Comparison of ENCODE assay signal across 19 cellular contexts in the genomic region with DNA sequence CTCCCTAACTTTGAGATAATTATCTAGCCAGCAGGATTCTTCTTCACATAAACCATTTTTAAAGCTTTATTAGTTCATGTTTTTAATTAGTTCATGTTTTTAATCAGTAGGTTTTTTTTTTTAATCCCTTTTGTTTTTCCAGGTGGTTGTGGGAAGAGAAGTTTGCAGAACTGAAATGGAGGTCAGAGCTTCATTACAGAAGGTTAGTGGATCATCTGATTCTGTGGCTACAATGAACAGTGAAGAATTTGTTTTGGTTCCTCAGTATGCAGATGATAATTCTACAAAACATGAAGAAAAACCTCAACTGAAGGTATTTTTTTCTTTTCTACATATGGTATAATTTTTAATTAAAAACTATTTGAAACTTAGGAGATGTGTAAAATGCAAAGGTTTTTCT.
"Had no signal": no experiment of that assay in that cellular context is flagged by ENCODE, and none has a peak within 500 bp of the region (broad histone marks: within the 10 kb centered on the region; RNA-seq: fewer than 3 reads in every experiment).

No MANE protein-coding gene starts in this region.

- H3K9me3 Mint-ChIP-seq: naive thymus-derived CD8-positive, alpha-beta T cell had no signal

- H3K27ac ChIP-seq: adrenal gland, body of pancreas, pancreas, suprapubic skin had no signal

- H3K4me3 ChIP-seq: adrenal gland, body of pancreas, mucosa of descending colon, pancreas, suprapubic skin had no signal

- H3K4me3 Mint-ChIP-seq: activated CD4-positive, alpha-beta memory T cell treated with anti-CD3 and anti-CD28 coated beads, Interleukin-2, amount 10 ng/mL, durations not matched to agents 7 days and 5 days; activated T-cell treated with anti-CD3 and anti-CD28 coated beads, Interleukin-2, amount 50 U/mL, for 4 hours; T-helper 17 cell; WTC11 had no signal

- H3K9me3 ChIP-seq: adrenal gland, body of pancreas, mucosa of descending colon, pancreas, suprapubic skin had no signal

- H3K27ac Mint-ChIP-seq: activated CD4-positive, alpha-beta memory T cell treated with anti-CD3 and anti-CD28 coated beads, Interleukin-2, amount 10 ng/mL, durations not matched to agents 7 days and 5 days; naive thymus-derived CD8-positive, alpha-beta T cell; T-helper 17 cell; WTC11 had no signal

- ATAC-seq: activated T-cell treated with anti-CD3 and anti-CD28 coated beads, Interleukin-2, amount 50 U/mL, for 4 hours; body of pancreas; mucosa of descending colon; naive thymus-derived CD8-positive, alpha-beta T cell; pancreas; T-helper 17 cell; WTC11 had no signal

- H3K4me1 Mint-ChIP-seq: WTC11 had no signal

- H3K27me3 ChIP-seq: adrenal gland, body of pancreas, pancreas, suprapubic skin had no signal

- DNase-seq: activated CD4-positive, alpha-beta memory T cell treated with anti-CD3 and anti-CD28 coated beads, Interleukin-2, amount 10 ng/mL, durations not matched to agents 7 days and 5 days; activated CD4-positive, alpha-beta T cell treated with anti-CD3 and anti-CD28 coated beads for 4 hours; activated effector memory CD4-positive, alpha-beta T cell treated with Interleukin-2 at 50 U/mL for 16 hours; activated naive CD4-positive, alpha-beta T cell treated with anti-CD3 and anti-CD28 coated beads, Interleukin-2, amount 50 U/mL, for 16 hours; activated T-cell treated with anti-CD3 and anti-CD28 coated beads, Interleukin-2, amount 50 U/mL, for 4 hours; adrenal gland; body of pancreas; central memory CD4-positive, alpha-beta T cell; cortex of kidney; effector CD4-positive, alpha-beta T cell; mucosa of descending colon; naive thymus-derived CD8-positive, alpha-beta T cell; pancreas; stimulated activated CD4-positive, alpha-beta T cell treated with anti-CD3 and anti-CD28 coated beads, Interleukin-2, amount 100 ng/mL, for 24 hours; stimulated activated naive CD4-positive, alpha-beta T cell; T-helper 17 cell; trophoblast cell had no signal

- H3K36me3 ChIP-seq: adrenal gland, pancreas had no signal

- H3K4me1 ChIP-seq: adrenal gland, body of pancreas, suprapubic skin had no signal

- H3K27me3 Mint-ChIP-seq: activated CD4-positive, alpha-beta memory T cell treated with anti-CD3 and anti-CD28 coated beads, Interleukin-2, amount 10 ng/mL, durations not matched to agents 7 days and 5 days; naive thymus-derived CD8-positive, alpha-beta T cell; T-helper 17 cell had no signal

- FAIRE-seq: pancreas had no signal
